17 cellular contexts compared by ENCODE assay signal in genomic region chr14:91225025-91225424, GRCh38. TPM values are rescaled to one million over a fixed set of nuclear protein-coding genes. Genes with fewer than 3 reads are reported as not detected.
A peak's percentile ranks its signal among the peaks of the same experiment; 100 is the strongest.
DNase-seq lines count a peak whose midpoint lies in the region; ATAC-seq, FAIRE-seq and TF ChIP-seq lines count a peak whose summit lies in the region.
"Had no signal": no experiment of that assay in that cellular context is flagged by ENCODE, and none has a peak within 500 bp of the region (broad histone marks: within the 10 kb centered on the region; RNA-seq: fewer than 3 reads in every experiment).

No MANE protein-coding gene starts in this region.

- ATAC-seq in HG02623 (IDR thresholded peaks at IDR 0.05; ENCODE audit: unreplicated experiment), result no peak
- ATAC-seq: activated naive CD4-positive, alpha-beta T cell treated with anti-CD3 and anti-CD28 coated beads, Interleukin-2, amount 50 U/mL, for 72 hours; sciatic nerve had no signal

- TF ChIP-seq CTCF in bronchial epithelial cell (IDR thresholded peaks at IDR 0.05; ENCODE audit: insufficient read depth, low read length, severe bottlenecking) (no peak), osteoblast (IDR thresholded peaks at IDR 0.05; ENCODE audit: extremely low read depth, low read depth, low read length) (no peak)

- intact Hi-C loops in activated CD4-positive, alpha-beta memory T cell treated with anti-CD3 and anti-CD28 coated beads for 36 hours (cut with micrococcal nuclease), result loop anchor here (5.0 kb wide), 1 partner anchor 37 kb away; no protein-coding TSS in a partner anchor

- no peak for DNase-seq in activated CD4-positive, alpha-beta memory T cell treated with anti-CD3 and anti-CD28 coated beads, Interleukin-2, amount 10 ng/mL, durations not matched to agents 7 days and 5 days
- no peak for DNase-seq in activated CD4-positive, alpha-beta memory T cell treated with anti-CD3 and anti-CD28 coated beads for 36 hours
- DNase-seq in NCI-H510A treated with DMSO at 0.1 percent for 48 hours (lab: John Stamatoyannopoulos, UW), result peak; percentile 95
- DNase-seq in bronchial epithelial cell (ENCODE audit: low read depth), result peak; percentile 76
- peak; percentile 95 for DNase-seq in osteoblast (ENCODE audit: insufficient read length, low spot score, missing footprints)
- no peak for DNase-seq in OCI-M1 (lab: John Stamatoyannopoulos, UW)
- no peak for DNase-seq in activated naive CD4-positive, alpha-beta T cell (lab: John Stamatoyannopoulos, UW)
- DNase-seq: glutamatergic neuron; NCI-H2171 treated with DMSO at 0.1 percent for 48 hours; SJCRH30; stimulated activated CD4-positive, alpha-beta T cell treated with anti-CD3 and anti-CD28 coated beads, Interleukin-4, amount 100 ng/mL, for 1 hour; trophoblast cell had no signal

- peak overlapping the region; percentile 49 for H3K4me2 ChIP-seq in osteoblast (ENCODE audit: insufficient read depth, low read length)

- no peak overlapping the region for H3K4me3 ChIP-seq in bronchial epithelial cell (ENCODE audit: low read depth, low read length)
- H3K4me3 ChIP-seq in osteoblast (ENCODE audit: insufficient read depth, low read length), result peak overlapping the region; percentile 33
- H3K4me3 ChIP-seq: SJCRH30 had no signal

- FAIRE-seq in bronchial epithelial cell (lab: Jason Lieb, UNC), result no peak
- FAIRE-seq: endothelial cell of umbilical vein, islet of Langerhans had no signal

- POLR2A ChIA-PET in activated CD4-positive, alpha-beta memory T cell treated with anti-CD3 and anti-CD28 coated beads, Interleukin-2, amount 10 ng/mL, durations not matched to agents 7 days and 5 days (lab: Charles Lee), result interaction anchor here (9.2 kb wide), 1 partner anchor 22 kb away, joined by 886 read pairs; the partner anchor contains the start of gene GPR68
- POLR2A ChIA-PET in activated CD4-positive, alpha-beta memory T cell treated with anti-CD3 and anti-CD28 coated beads for 36 hours (lab: Charles Lee), result interaction anchor here (4.4 kb wide), 1 partner anchor 26 kb away, joined by 46 read pairs; no protein-coding TSS in a partner anchor

- H3K4me1 Mint-ChIP-seq in activated CD4-positive, alpha-beta memory T cell treated with anti-CD3 and anti-CD28 coated beads, Interleukin-2, amount 10 ng/mL, durations not matched to agents 7 days and 5 days, result peaks cover 93% of the 10 kb centered on the region
- H3K4me1 Mint-ChIP-seq in activated CD4-positive, alpha-beta memory T cell treated with anti-CD3 and anti-CD28 coated beads for 36 hours (ENCODE audit: low read depth), result peaks cover 89% of the 10 kb centered on the region

- peaks cover 9% of the 10 kb centered on the region for H3K9me3 Mint-ChIP-seq in activated CD4-positive, alpha-beta memory T cell treated with anti-CD3 and anti-CD28 coated beads, Interleukin-2, amount 10 ng/mL, durations not matched to agents 7 days and 5 days
- H3K9me3 Mint-ChIP-seq in activated CD4-positive, alpha-beta memory T cell treated with anti-CD3 and anti-CD28 coated beads for 36 hours, result peaks cover 12% of the 10 kb centered on the region

- no peaks in the 10 kb centered on the region for H3K9me3 ChIP-seq in osteoblast (ENCODE audit: low read depth, low read length)
- H3K9me3 ChIP-seq: SJCRH30 had no signal

- H3K27ac ChIP-seq in osteoblast (ENCODE audit: low read depth, low read length), result peak overlapping the region; percentile 77
- H3K27ac ChIP-seq: SJCRH30 had no signal

- H3K4me1 ChIP-seq in osteoblast (ENCODE audit: insufficient read depth, low read length), result peaks cover 39% of the 10 kb centered on the region
- H3K4me1 ChIP-seq: SJCRH30 had no signal

- H2AFZ ChIP-seq in osteoblast (ENCODE audit: low read length), result peak overlapping the region; percentile 25

- H3K27me3 ChIP-seq in bronchial epithelial cell (ENCODE audit: control insufficient read depth, insufficient read depth, low read length) (no peaks in the 10 kb centered on the region), osteoblast (ENCODE audit: insufficient read depth, low read length) (no peaks in the 10 kb centered on the region)
- H3K27me3 ChIP-seq: SJCRH30 had no signal

- peaks cover 74% of the 10 kb centered on the region for H3K36me3 Mint-ChIP-seq in activated CD4-positive, alpha-beta memory T cell treated with anti-CD3 and anti-CD28 coated beads, Interleukin-2, amount 10 ng/mL, durations not matched to agents 7 days and 5 days (ENCODE audit: low read depth)
- peaks cover 42% of the 10 kb centered on the region for H3K36me3 Mint-ChIP-seq in activated CD4-positive, alpha-beta memory T cell treated with anti-CD3 and anti-CD28 coated beads for 36 hours

- no peaks in the 10 kb centered on the region for H4K20me1 ChIP-seq in osteoblast (ENCODE audit: insufficient read depth, low read length)

- H3K4me3 Mint-ChIP-seq in activated CD4-positive, alpha-beta memory T cell treated with anti-CD3 and anti-CD28 coated beads, Interleukin-2, amount 10 ng/mL, durations not matched to agents 7 days and 5 days, result no peak overlapping the region
- H3K4me3 Mint-ChIP-seq in activated CD4-positive, alpha-beta memory T cell treated with anti-CD3 and anti-CD28 coated beads for 36 hours, result no peak overlapping the region

- no peaks in the 10 kb centered on the region for H3K79me2 ChIP-seq in osteoblast (ENCODE audit: insufficient read depth, low read length)

- H3K27ac Mint-ChIP-seq in activated CD4-positive, alpha-beta memory T cell treated with anti-CD3 and anti-CD28 coated beads, Interleukin-2, amount 10 ng/mL, durations not matched to agents 7 days and 5 days, result peak overlapping the region; percentile 100
- no peak overlapping the region for H3K27ac Mint-ChIP-seq in activated CD4-positive, alpha-beta memory T cell treated with anti-CD3 and anti-CD28 coated beads for 36 hours

- CTCF ChIA-PET in activated CD4-positive, alpha-beta memory T cell treated with anti-CD3 and anti-CD28 coated beads, Interleukin-2, amount 10 ng/mL, durations not matched to agents 7 days and 5 days (lab: Charles Lee), result interaction anchor here (0.9 kb wide), 1 partner anchor 335 kb away, joined by 3 read pairs; no protein-coding TSS in a partner anchor
- CTCF ChIA-PET in activated CD4-positive, alpha-beta memory T cell treated with anti-CD3 and anti-CD28 coated beads for 36 hours (lab: Charles Lee), result no interaction called here

- H3K36me3 ChIP-seq in bronchial epithelial cell (ENCODE audit: control insufficient read depth, insufficient read depth, low read length), result peaks cover 1% of the 10 kb centered on the region
- H3K36me3 ChIP-seq in osteoblast (ENCODE audit: insufficient read depth, low read length), result no peaks in the 10 kb centered on the region
- H3K36me3 ChIP-seq: SJCRH30 had no signal

- H3K27me3 Mint-ChIP-seq in activated CD4-positive, alpha-beta memory T cell treated with anti-CD3 and anti-CD28 coated beads, Interleukin-2, amount 10 ng/mL, durations not matched to agents 7 days and 5 days, result no peaks in the 10 kb centered on the region
- no peaks in the 10 kb centered on the region for H3K27me3 Mint-ChIP-seq in activated CD4-positive, alpha-beta memory T cell treated with anti-CD3 and anti-CD28 coated beads for 36 hours

RNA-seq across cellular contexts. Expression of gene GPR68, which starts 19.5 kb away (rescaled TPM):
- total RNA-seq in activated CD4-positive, alpha-beta memory T cell treated with anti-CD3 and anti-CD28 coated beads, Interleukin-2, amount 10 ng/mL, durations not matched to agents 7 days and 5 days, result 10 to 100 TPM; 36.9 to 39.8 TPM
- total RNA-seq in activated CD4-positive, alpha-beta memory T cell treated with anti-CD3 and anti-CD28 coated beads for 36 hours, result 1 to 10 TPM; 6.5 to 6.9 TPM
- total RNA-seq in bronchial epithelial cell (0.77 and 1.8 TPM in 2 replicates), osteoblast (8.0 and 8.5 TPM in 2 replicates)
- total RNA-seq: SJCRH30 had no signal

Comparison
In these comparisons a context has a peak if more than half of its experiments do, and no peak if none do; other contexts are left out.
1. DNase-seq: peak in NCI-H510A treated with DMSO at 0.1 percent for 48 hours (single experiment), bronchial epithelial cell (single experiment) and osteoblast (single experiment); none in activated CD4-positive, alpha-beta memory T cell treated with anti-CD3 and anti-CD28 coated beads, Interleukin-2, amount 10 ng/mL, durations not matched to agents 7 days and 5 days (single experiment), activated CD4-positive, alpha-beta memory T cell treated with anti-CD3 and anti-CD28 coated beads for 36 hours (single experiment), OCI-M1 (single experiment) and activated naive CD4-positive, alpha-beta T cell (0 of 4).